In the genomic region with DNA sequence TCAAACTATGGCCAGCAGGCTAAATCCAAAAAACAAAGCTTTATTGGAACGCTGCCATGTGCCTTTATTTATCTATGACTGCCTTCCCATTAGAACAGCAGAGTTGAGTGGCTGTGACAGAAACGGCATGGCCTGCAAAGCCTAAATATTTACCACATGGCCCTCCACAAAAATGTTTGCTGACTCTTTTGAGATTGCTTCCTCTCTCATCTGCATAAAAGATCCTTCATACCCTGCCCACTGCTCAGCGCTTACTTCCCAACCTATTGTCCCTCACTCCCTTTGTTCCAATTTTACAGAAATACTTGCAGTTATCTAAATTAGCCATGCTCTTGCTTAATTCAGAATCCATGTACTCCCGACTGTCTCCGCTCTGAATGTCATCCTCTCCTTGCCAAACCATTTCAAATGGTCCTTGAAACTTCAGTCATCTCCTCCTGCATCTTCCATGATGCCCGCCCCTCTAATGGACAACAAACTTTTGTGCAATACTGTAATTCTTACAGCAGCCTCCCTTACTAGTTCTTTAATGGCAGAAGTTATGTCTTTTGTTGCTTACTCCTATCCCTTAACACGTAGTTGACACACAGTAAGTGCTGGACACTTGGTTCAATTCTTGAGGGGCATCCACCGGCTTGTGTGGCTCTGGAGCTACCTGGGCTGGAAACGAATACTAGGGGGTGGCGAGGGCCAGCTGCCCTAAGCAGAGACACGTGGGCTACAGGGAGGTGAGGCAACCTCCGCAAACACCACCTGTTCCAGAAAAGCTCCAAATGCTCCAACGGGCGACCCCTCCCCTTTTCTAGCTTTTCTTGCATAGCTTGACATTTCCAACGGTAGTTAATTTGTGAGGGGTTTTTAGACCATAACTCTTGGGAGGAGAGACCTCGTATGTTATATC, we compare ENCODE assay signal across 7 cellular contexts. TPM values are rescaled to one million over a fixed set of nuclear protein-coding genes. Genes with fewer than 3 reads are reported as not detected.
DNase-seq lines count a peak whose midpoint lies in the region; ATAC-seq, FAIRE-seq and TF ChIP-seq lines count a peak whose summit lies in the region.

No MANE protein-coding gene starts in this region.

- H4K91ac ChIP-seq in neuronal stem cell (ENCODE audit: low read depth, low read length, poor library complexity): no peak overlapping the region

- H3K79me2 ChIP-seq in Loucy (ENCODE audit: insufficient read depth, low read length) (peaks cover 55% of the 10 kb centered on the region), SK-N-SH (ENCODE audit: insufficient read depth) (peaks cover 56% of the 10 kb centered on the region)

- H3K27me3 ChIP-seq in Loucy (ENCODE audit: insufficient read depth, low read length, poor library complexity, severe bottlenecking): no peaks in the 10 kb centered on the region
- no peaks in the 10 kb centered on the region for H3K27me3 ChIP-seq in SK-N-SH (ENCODE audit: insufficient read depth)
- H3K27me3 ChIP-seq in endodermal cell (ENCODE audit: control insufficient read depth, insufficient read depth, low read length, poor library complexity, severe bottlenecking): no peaks in the 10 kb centered on the region
- no peaks in the 10 kb centered on the region for H3K27me3 ChIP-seq in neuronal stem cell (ENCODE audit: control insufficient read depth in 3 of 3, insufficient read depth in 3 of 3, low read depth in 1 of 3, low read length in 3 of 3)

- H4K8ac ChIP-seq in neuronal stem cell (ENCODE audit: low read depth, low read length): peak overlapping the region; percentile 96

- no peak overlapping the region for H2AK5ac ChIP-seq in neuronal stem cell (ENCODE audit: low read depth, low read length)

- H3K4me2 ChIP-seq in Loucy (ENCODE audit: low read depth, low read length, poor library complexity, severe bottlenecking) (peak overlapping the region; percentile 89), SK-N-SH (peak overlapping the region; percentile 96), neuronal stem cell (ENCODE audit: insufficient read depth, low read length, poor library complexity, severe bottlenecking) (peak overlapping the region; percentile 81)

- no peak for FAIRE-seq in D721Med (lab: Jason Lieb, UNC)

- H3K27ac ChIP-seq in SK-N-SH (ENCODE audit: low read depth in 2 of 2, low read length in 1 of 2) (peak overlapping the region; percentile 6 to 56; a peak in 3 of 4 replicates), endodermal cell (ENCODE audit: low read depth, low read length) (peak overlapping the region; percentile 63), neuronal stem cell (replicated peaks; ENCODE audit: low read length) (no peak overlapping the region)

- no peak overlapping the region for H2BK5ac ChIP-seq in neuronal stem cell (ENCODE audit: low read length)

- peaks cover 6% of the 10 kb centered on the region for H3K4me1 Mint-ChIP-seq in endodermal cell

- H3K79me1 ChIP-seq in neuronal stem cell (ENCODE audit: low read depth, low read length): peaks cover 5% of the 10 kb centered on the region

- peak overlapping the region; percentile 71 for H2AFZ ChIP-seq in Loucy (ENCODE audit: low read length)
- peak overlapping the region; percentile 84 for H2AFZ ChIP-seq in SK-N-SH (ENCODE audit: low read depth)
- H2AFZ ChIP-seq in neuronal stem cell (ENCODE audit: low read length): peak overlapping the region; percentile 94

- H3K14ac ChIP-seq in neuronal stem cell (ENCODE audit: low read length): no peak overlapping the region

- peak overlapping the region; percentile 90 for H3K4me3 Mint-ChIP-seq in endodermal cell

- H2BK15ac ChIP-seq in neuronal stem cell (ENCODE audit: low read length): no peak overlapping the region

- no peak overlapping the region for H3K18ac ChIP-seq in neuronal stem cell (ENCODE audit: low read length)

- H3K9me2 ChIP-seq in Loucy (replicated peaks; ENCODE audit: low read depth, low read length) (no peaks in the 10 kb centered on the region), SK-N-SH (no peaks in the 10 kb centered on the region)

- H3K9ac ChIP-seq in Loucy (ENCODE audit: low read depth, low read length, poor library complexity, severe bottlenecking) (peak overlapping the region; percentile 90), SK-N-SH (peak overlapping the region; percentile 68), endodermal cell (ENCODE audit: extremely low read depth, low read length, poor library complexity, severe bottlenecking) (peak overlapping the region; percentile 88), neuronal stem cell (ENCODE audit: low read depth, low read length, poor library complexity) (peak overlapping the region; percentile 95)

- H2BK12ac ChIP-seq in neuronal stem cell (ENCODE audit: low read length): no peak overlapping the region

- H3K9me3 Mint-ChIP-seq in endodermal cell: no peaks in the 10 kb centered on the region

- H3F3A ChIP-seq in Loucy (ENCODE audit: low read depth): no peaks in the 10 kb centered on the region
- peaks cover 19% of the 10 kb centered on the region for H3F3A ChIP-seq in SK-N-SH (replicated peaks; ENCODE audit: insufficient read depth)

- peak; percentile 31 for ATAC-seq in GM21717 (IDR thresholded peaks at IDR 0.05; ENCODE audit: unreplicated experiment)

- TF ChIP-seq RAD21 in SK-N-SH (IDR thresholded peaks at IDR 0.05; ENCODE audit: low read length): peak; percentile 45

- TF ChIP-seq CTCF in Loucy (conservative IDR thresholded peaks at IDR 0.05; ENCODE audit: low read length) (no peak), SK-N-SH (IDR thresholded peaks at IDR 0.05) (no peak), endodermal cell (conservative IDR thresholded peaks at IDR 0.05) (no peak), D721Med (IDR thresholded peaks at IDR 0.05; ENCODE audit: insufficient read depth, missing control alignments) (no peak)

- CTCF ChIA-PET in SK-N-SH (lab: Yijun Ruan, JAX): interaction anchor here (0.7 to 1.6 kb wide), 5 partner anchors 15 to 334 kb away, joined by 3 to 7 read pairs (median 3); no protein-coding TSS in a partner anchor

- H4K20me1 ChIP-seq in Loucy (ENCODE audit: insufficient read depth, low read length, poor library complexity, severe bottlenecking): peaks cover 24% of the 10 kb centered on the region
- H4K20me1 ChIP-seq in SK-N-SH (ENCODE audit: insufficient read depth): no peaks in the 10 kb centered on the region

- H3K4ac ChIP-seq in neuronal stem cell (ENCODE audit: low read length): no peak overlapping the region

- POLR2A ChIA-PET in SK-N-SH (lab: Yijun Ruan, JAX): interaction anchor here (1.8 kb wide), 1 partner anchor 212 kb away, joined by 8 read pairs; no protein-coding TSS in a partner anchor

- H3K27me3 Mint-ChIP-seq in endodermal cell (ENCODE audit: insufficient read depth): no peaks in the 10 kb centered on the region

- WGBS in SK-N-SH (ENCODE audit: low lambda C conversion rate): 6% methylated on average over 16 of the region's 16 CpGs
- 13 to 28% methylated on average over 5 to 16 of the region's 16 CpGs for WGBS in endodermal cell (ENCODE audit: insufficient coverage in 1 of 2, insufficient read length in 1 of 2), 2 experiments
- WGBS in neuronal stem cell (ENCODE audit: extremely low coverage in 2 of 2, insufficient read length in 2 of 2, insufficient replicate concordance in 1 of 2), 2 donors: no CpG with 5 or more reads among the region's 16 CpGs

- DNase-seq in ELR (ENCODE audit: low read depth) (peak; percentile 39), SK-N-SH (peak; percentile 78), endodermal cell (peak; percentile 70), neuronal stem cell (ENCODE audit: low spot score) (no peak), D721Med (ENCODE audit: insufficient read length, low spot score) (no peak)

- H3K23ac ChIP-seq in neuronal stem cell (ENCODE audit: low read depth, low read length, poor library complexity): peak overlapping the region; percentile 68

- no peak overlapping the region for H2BK120ac ChIP-seq in neuronal stem cell (ENCODE audit: low read depth, low read length)

- H3K4me3 ChIP-seq in Loucy (ENCODE audit: low read length, poor library complexity, severe bottlenecking): peak overlapping the region; percentile 94
- peak overlapping the region; percentile 70 to 84 for H3K4me3 ChIP-seq in SK-N-SH (ENCODE audit: low read depth in 2 of 2, low read length in 1 of 2)
- peak overlapping the region; percentile 93 for H3K4me3 ChIP-seq in endodermal cell (ENCODE audit: low read length)
- peak overlapping the region; percentile 92 to 98 for H3K4me3 ChIP-seq in neuronal stem cell (ENCODE audit: low read length in 2 of 2)

- H3K4me1 ChIP-seq in Loucy (ENCODE audit: insufficient read depth, low read length, poor library complexity, severe bottlenecking): peaks cover 25% of the 10 kb centered on the region
- H3K4me1 ChIP-seq in SK-N-SH (ENCODE audit: control insufficient read depth in 1 of 2, insufficient read depth in 2 of 2, low read depth in 1 of 2, low read length in 1 of 2): peaks cover 5 to 7% of the 10 kb centered on the region in 2 experiments; a peak in 1 of 4 replicates
- no peaks in the 10 kb centered on the region for H3K4me1 ChIP-seq in endodermal cell (ENCODE audit: control insufficient read depth, insufficient read depth, low read length)
- H3K4me1 ChIP-seq in neuronal stem cell (ENCODE audit: control insufficient read depth in 2 of 2, insufficient read depth in 1 of 2, low read depth in 1 of 2, low read length in 2 of 2): peaks cover 5 to 6% of the 10 kb centered on the region in 2 donors

- peak overlapping the region; percentile 98 for H3K27ac Mint-ChIP-seq in endodermal cell

- no peaks in the 10 kb centered on the region for H3K36me3 ChIP-seq in Loucy (ENCODE audit: insufficient read depth, low read length)
- no peaks in the 10 kb centered on the region for H3K36me3 ChIP-seq in SK-N-SH (replicated peaks in 1 of 2; ENCODE audit: control insufficient read depth in 1 of 2, insufficient read depth in 2 of 2, low read length in 1 of 2)
- H3K36me3 ChIP-seq in endodermal cell (ENCODE audit: control insufficient read depth, insufficient read depth, low read length): no peaks in the 10 kb centered on the region
- H3K36me3 ChIP-seq in neuronal stem cell (replicated peaks in 1 of 2; ENCODE audit: control insufficient read depth in 2 of 2, insufficient read depth in 2 of 2, low read length in 2 of 2): peaks cover 3 to 29% of the 10 kb centered on the region in 2 donors

- H3K9me3 ChIP-seq in Loucy (ENCODE audit: insufficient read depth, low read depth, low read length) (no peaks in the 10 kb centered on the region), SK-N-SH (no peaks in the 10 kb centered on the region), endodermal cell (ENCODE audit: control insufficient read depth, low read length) (no peaks in the 10 kb centered on the region), neuronal stem cell (replicated peaks in 1 of 2; ENCODE audit: control insufficient read depth in 2 of 2, insufficient read depth in 1 of 2, low read depth in 1 of 2, low read length in 2 of 2) (peaks cover 0 to 3% of the 10 kb centered on the region in 2 donors)

- peaks cover 11% of the 10 kb centered on the region for H3K36me3 Mint-ChIP-seq in endodermal cell (ENCODE audit: low read depth)

- peak in 1 of 2 experiments; percentile 63; a peak in 1 of 4 replicates for TF ChIP-seq EP300 in SK-N-SH (IDR thresholded peaks at IDR 0.05; ENCODE audit: borderline replicate concordance in 1 of 2, low read depth in 1 of 2, low read length in 1 of 2)

RNA-seq across cellular contexts. Expression of a gene that starts 0.8 kb away (rescaled TPM):
- polyA plus RNA-seq in SK-N-SH (2012; rRNA removed): 3.1 and 3.4 TPM in 2 replicates
- polyA plus RNA-seq in SK-N-SH (2012; cell fraction: cytosol; rRNA removed): 2.6 and 2.7 TPM in 2 replicates
- polyA plus RNA-seq in SK-N-SH (2012; cell fraction: nucleus; rRNA removed): 5.8 and 7.3 TPM in 2 replicates
- 10 to 100 TPM; 18.4 to 26.9 TPM for total RNA-seq in endodermal cell
- polyA plus RNA-seq in endodermal cell (2013, experiment 1 of 2): 13.3 TPM
- 14.1 TPM for polyA plus RNA-seq in endodermal cell (2013, experiment 2 of 2)
- polyA plus RNA-seq in neuronal stem cell (2013, experiment 1 of 2): 17.8 TPM
- polyA plus RNA-seq in neuronal stem cell (2013, experiment 2 of 2): 18.0 TPM

Comparison
In these comparisons a context has a peak if more than half of its experiments do, and no peak if none do; other contexts are left out.
1. DNase-seq: peak in ELR (single experiment), SK-N-SH (single experiment) and endodermal cell (single experiment); none in neuronal stem cell (single experiment) and D721Med (single experiment).
2. Peak in every context shown above with its lines, with median percentiles within 50 percentile points of each other: H2AFZ ChIP-seq, H3K4me2 ChIP-seq, H3K4me3 ChIP-seq and H3K9ac ChIP-seq.